Comparison of ENCODE assay signal across 8 cellular contexts in the genomic region with DNA sequence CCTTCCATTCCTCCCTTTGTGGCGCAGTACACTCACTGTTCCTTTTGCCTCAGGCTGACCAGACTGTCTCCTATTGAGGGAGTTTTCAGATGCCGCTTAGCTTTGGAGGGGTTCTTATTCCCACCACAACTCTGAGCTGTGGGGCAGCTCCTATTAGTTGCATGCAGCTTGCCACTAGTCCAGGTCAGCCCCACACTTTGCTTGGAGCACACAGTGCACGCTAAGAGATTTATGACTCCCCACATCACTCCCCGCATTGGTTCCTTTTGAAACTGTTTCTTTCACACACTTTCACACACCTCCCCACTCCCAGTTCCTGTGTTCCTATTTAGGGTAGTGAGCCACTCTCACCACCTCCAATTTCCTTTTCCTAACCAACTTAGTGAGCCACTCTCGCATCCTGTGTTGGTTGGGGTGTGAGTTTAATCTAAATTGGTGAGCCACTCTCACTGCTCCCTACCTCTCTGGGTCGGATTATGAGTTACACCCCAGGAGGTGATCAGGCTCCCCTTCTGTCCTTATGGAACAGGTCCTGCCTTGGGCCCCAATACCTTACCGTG. TPM values are rescaled to one million over a fixed set of nuclear protein-coding genes. Genes with fewer than 3 reads are reported as not detected.
DNase-seq lines count a peak whose midpoint lies in the region; ATAC-seq, FAIRE-seq and TF ChIP-seq lines count a peak whose summit lies in the region.

No MANE protein-coding gene starts in this region.

- peaks cover 5% of the 10 kb centered on the region for H3K36me3 Mint-ChIP-seq in effector memory CD8-positive, alpha-beta T cell (ENCODE audit: insufficient read depth)

- peak overlapping the region; percentile 69 to 85 for H3K4me3 Mint-ChIP-seq in effector memory CD8-positive, alpha-beta T cell

- no peak for TF ChIP-seq POLR2A in GM12891 (IDR thresholded peaks at IDR 0.05; ENCODE audit: low read depth, low read length)

- H3K4me1 Mint-ChIP-seq in effector memory CD8-positive, alpha-beta T cell (ENCODE audit: low read depth in 2 of 2), result peaks cover 24 to 40% of the 10 kb centered on the region in 2 donors

- no peak for DNase-seq in GM12891 (ENCODE audit: insufficient read length, low spot score)
- peak; percentile 19 for DNase-seq in M059J (ENCODE audit: low read depth)
- DNase-seq in effector memory CD8-positive, alpha-beta T cell, result peak in 1 of 3 experiments; percentile 17
- DNase-seq in NCI-H2029 (lab: John Stamatoyannopoulos, UW), result no peak
- DNase-seq in NCI-H1105 treated with DMSO at 0.1 percent for 48 hours (lab: John Stamatoyannopoulos, UW), result no peak
- no peak for DNase-seq in GF-D8 (lab: John Stamatoyannopoulos, UW)
- DNase-seq in NCI-H187 (lab: John Stamatoyannopoulos, UW), result no peak

- peaks cover 0 to 3% of the 10 kb centered on the region in 2 donors for H3K9me3 Mint-ChIP-seq in effector memory CD8-positive, alpha-beta T cell

- peak; percentile 60 for ATAC-seq in GM21723 (IDR thresholded peaks at IDR 0.05; ENCODE audit: unreplicated experiment)
- peak; percentile 75 for ATAC-seq in effector memory CD8-positive, alpha-beta T cell (replicated peaks)

- peak overlapping the region; percentile 62 to 88 for H3K27ac Mint-ChIP-seq in effector memory CD8-positive, alpha-beta T cell

- peak; percentile 79 for FAIRE-seq in GM12891 (lab: Jason Lieb, UNC)

- H3K27me3 Mint-ChIP-seq in effector memory CD8-positive, alpha-beta T cell, result no peaks in the 10 kb centered on the region

TF ChIP-seq in GM12891, 5 proteins besides CTCF, POLR2A, EP300 and RAD21:
- TF ChIP-seq POLR2AphosphoS5 (IDR thresholded peaks at IDR 0.05; ENCODE audit: low read depth, low read length), result no peak
- TF ChIP-seq SPI1 (IDR thresholded peaks at IDR 0.05; ENCODE audit: low read depth, low read length), result peak; percentile 78

RNA-seq across cellular contexts. Expression of gene ZNF485, which starts 10.4 kb away (rescaled TPM):
- polyA plus RNA-seq in GM12891 (2012; ENCODE audit: low read depth, missing spikeins), result 1.3 TPM
- 3.7 and 4.0 TPM in 2 replicates for total RNA-seq in M059J (2014; rRNA removed; shearing (Covaris generic))

RNA-seq across cellular contexts. Expression of gene ZNF239, which starts 21.4 kb away (rescaled TPM):
- polyA plus RNA-seq in GM12891 (2012; ENCODE audit: low read depth, missing spikeins), result 0.37 TPM
- 1.3 and 5.2 TPM in 2 replicates for total RNA-seq in M059J (2014; rRNA removed; shearing (Covaris generic))

RNA-seq across cellular contexts. Expression of gene ZNF32, which starts 52.9 kb away (rescaled TPM):
- polyA plus RNA-seq in GM12891 (2012; ENCODE audit: low read depth, missing spikeins), result 18.9 TPM
- total RNA-seq in M059J (2014; rRNA removed; shearing (Covaris generic)), result 34.2 and 37.0 TPM in 2 replicates
